In genomic region chr7:142301923-142302550, GRCh38 we compare ENCODE assay signal across 9 cellular contexts. TPM values are rescaled to one million over a fixed set of nuclear protein-coding genes. Genes with fewer than 3 reads are reported as not detected.
A peak's percentile ranks its signal among the peaks of the same experiment; 100 is the strongest.
DNase-seq lines count a peak whose midpoint lies in the region; ATAC-seq and TF ChIP-seq lines count a peak whose summit lies in the region.
"Had no signal": no experiment of that assay in that cellular context is flagged by ENCODE, and none has a peak within 500 bp of the region (broad histone marks: within the 10 kb centered on the region; RNA-seq: fewer than 3 reads in every experiment).

No MANE protein-coding gene starts in this region.

- peak; percentile 48 for ATAC-seq in GM18508 (IDR thresholded peaks at IDR 0.05; ENCODE audit: insufficient read depth, unreplicated experiment)
- no peak for ATAC-seq in stimulated activated memory B cell treated with anti-CD40 and anti-IgM and Interleukin-4, amounts not matched to agents 10 μg/mL and 1 μg/mL and 100 μg/mL, for 72 hours
- ATAC-seq in esophagus mucosa, result no peak

- no peak overlapping the region for H3K27ac Mint-ChIP-seq in endothelial cell (ENCODE audit: unreplicated experiment)
- H3K27ac Mint-ChIP-seq in stimulated activated memory B cell treated with anti-CD40 and anti-IgM and Interleukin-4, amounts not matched to agents 10 μg/mL and 1 μg/mL and 100 μg/mL, for 72 hours, result no peak overlapping the region
- H3K27ac Mint-ChIP-seq: naive B cell had no signal

- H3K27me3 Mint-ChIP-seq in endothelial cell (ENCODE audit: unreplicated experiment), result peaks cover 4% of the 10 kb centered on the region
- peaks cover 31% of the 10 kb centered on the region for H3K27me3 Mint-ChIP-seq in stimulated activated memory B cell treated with anti-CD40 and anti-IgM and Interleukin-4, amounts not matched to agents 10 μg/mL and 1 μg/mL and 100 μg/mL, for 72 hours

- POLR2A ChIA-PET in AG04449 (lab: Yijun Ruan, JAX), result no interaction called here

- H3K4me1 Mint-ChIP-seq in endothelial cell (ENCODE audit: unreplicated experiment), result no peaks in the 10 kb centered on the region
- no peaks in the 10 kb centered on the region for H3K4me1 Mint-ChIP-seq in stimulated activated memory B cell treated with anti-CD40 and anti-IgM and Interleukin-4, amounts not matched to agents 10 μg/mL and 1 μg/mL and 100 μg/mL, for 72 hours

- no peak overlapping the region for H3K4me3 ChIP-seq in AG04449 (ENCODE audit: low read depth, low read length)

- no peak for DNase-seq in AG04449 (ENCODE audit: low read depth, low spot score)
- peak; percentile 66 for DNase-seq in NAMALWA (ENCODE audit: low spot score)
- no peak for DNase-seq in endothelial cell (ENCODE audit: low spot score)
- no peak for DNase-seq in cerebellar nuclear complex (lab: John Stamatoyannopoulos, UW)
- no peak for DNase-seq in midbrain (lab: John Stamatoyannopoulos, UW)
- DNase-seq: naive B cell had no signal

- CTCF ChIA-PET in AG04449 (lab: Yijun Ruan, JAX), result interaction anchor here (0.9 to 1.2 kb wide), 7 partner anchors 13 to 327 kb away, joined by 3 to 8 read pairs (median 3); no protein-coding TSS in a partner anchor

- H3K4me3 Mint-ChIP-seq in endothelial cell (ENCODE audit: unreplicated experiment), result no peak overlapping the region
- no peak overlapping the region for H3K4me3 Mint-ChIP-seq in stimulated activated memory B cell treated with anti-CD40 and anti-IgM and Interleukin-4, amounts not matched to agents 10 μg/mL and 1 μg/mL and 100 μg/mL, for 72 hours
- H3K4me3 Mint-ChIP-seq: naive B cell had no signal

- H3K36me3 Mint-ChIP-seq in endothelial cell (ENCODE audit: low read depth, unreplicated experiment), result no peaks in the 10 kb centered on the region
- no peaks in the 10 kb centered on the region for H3K36me3 Mint-ChIP-seq in stimulated activated memory B cell treated with anti-CD40 and anti-IgM and Interleukin-4, amounts not matched to agents 10 μg/mL and 1 μg/mL and 100 μg/mL, for 72 hours
- H3K36me3 Mint-ChIP-seq: naive B cell had no signal

- TF ChIP-seq CTCF in AG04449 (IDR thresholded peaks at IDR 0.05; ENCODE audit: insufficient read depth, low read length, missing control alignments) (peak; percentile 22), endothelial cell (IDR thresholded peaks at IDR 0.05; ENCODE audit: unreplicated experiment) (peak; percentile 57)

- H3K9me3 Mint-ChIP-seq in endothelial cell (ENCODE audit: unreplicated experiment), result no peaks in the 10 kb centered on the region
- H3K9me3 Mint-ChIP-seq in stimulated activated memory B cell treated with anti-CD40 and anti-IgM and Interleukin-4, amounts not matched to agents 10 μg/mL and 1 μg/mL and 100 μg/mL, for 72 hours, result no peaks in the 10 kb centered on the region
- H3K9me3 Mint-ChIP-seq: naive B cell had no signal

RNA-seq across cellular contexts. Expression of gene PRSS58, which starts 44.2 kb away (rescaled TPM):
- total RNA-seq in endothelial cell (ENCODE audit: unreplicated experiment) (not detected), esophagus mucosa (not detected)
